In the genomic region with DNA sequence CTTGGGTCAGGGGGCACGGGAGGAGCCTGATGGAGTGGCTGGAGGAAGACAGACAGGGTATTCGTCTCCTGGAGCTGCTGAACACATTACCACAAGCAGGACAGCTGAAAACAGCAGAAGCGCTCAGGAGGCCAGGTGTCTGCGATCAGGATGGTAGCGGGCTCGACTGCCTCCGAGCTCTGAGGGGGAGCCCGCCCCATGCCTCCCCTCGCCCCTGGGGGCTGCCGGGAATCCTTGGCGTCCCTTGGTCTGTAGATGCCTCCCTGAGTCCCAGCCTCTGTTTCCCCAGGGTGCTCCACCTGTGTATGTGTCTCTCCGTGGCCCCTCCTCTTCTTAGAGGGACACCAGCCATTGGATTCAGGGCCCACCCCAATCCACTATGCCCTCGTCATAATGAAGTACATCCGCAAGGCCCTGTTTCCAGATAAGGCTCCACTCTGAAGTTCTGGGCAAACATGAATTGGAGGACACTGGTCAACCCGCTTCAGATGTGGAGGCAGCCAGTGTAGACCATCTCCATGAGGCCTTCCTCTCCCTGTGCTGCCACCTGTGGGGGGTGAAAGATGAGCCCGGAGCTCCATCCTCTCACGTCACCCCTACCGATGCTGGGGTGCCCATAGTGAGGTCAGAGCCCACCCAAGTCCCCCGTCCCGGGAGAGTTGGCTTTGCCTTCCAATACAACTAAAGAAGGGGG, we compare ENCODE assay signal across 22 cellular contexts.
"Had no signal": no experiment of that assay in that cellular context is flagged by ENCODE, and none has a peak within 500 bp of the region (broad histone marks: within the 10 kb centered on the region; RNA-seq: fewer than 3 reads in every experiment).

No MANE protein-coding gene starts in this region.

- H3K9me3 Mint-ChIP-seq: activated naive CD4-positive, alpha-beta T cell treated with anti-CD3 and anti-CD28 coated beads, Interleukin-2, amount 10 ng/mL, durations not matched to agents 7 days and 5 days had no signal

- H3K4me1 ChIP-seq: testis had no signal

- H3K4me3 ChIP-seq: testis, upper lobe of left lung had no signal

- H3K27me3 ChIP-seq: brain microvascular endothelial cell, testis, upper lobe of left lung had no signal

- DNase-seq: activated CD4-positive, alpha-beta T cell treated with anti-CD3 and anti-CD28 coated beads for 4 hours; activated CD4-positive, alpha-beta T cell treated with anti-CD3 and anti-CD28 coated beads, Interleukin-2, amount 50 U/mL, for 48 hours; activated CD4-positive, CD25-positive, alpha-beta regulatory T cell; activated effector memory CD4-positive, alpha-beta T cell treated with Interleukin-2 at 50 U/mL for 16 hours; activated naive CD4-positive, alpha-beta T cell treated with anti-CD3 and anti-CD28 coated beads, Interleukin-2, amount 10 ng/mL, durations not matched to agents 7 days and 5 days; activated T-cell treated with anti-CD3 and anti-CD28 coated beads, Interleukin-2, amount 50 U/mL, for 48 hours; anterior cingulate cortex; brain microvascular endothelial cell; caudate nucleus; dermis blood vessel endothelial cell; effector CD8-positive, alpha-beta T cell; foreskin melanocyte; hypothalamus; midbrain; nucleus accumbens; posterior cingulate gyrus; stimulated activated CD4-positive, alpha-beta T cell treated with anti-CD3 and anti-CD28 coated beads, Interleukin-2, amount 100 ng/mL, for 48 hours; stimulated activated CD8-positive, alpha-beta memory T cell treated with anti-CD3 and anti-CD28 coated beads, Interleukin-4, amount 100 ng/mL, for 48 hours; stimulated activated naive B cell treated with anti-CD40 and anti-IgM and Interleukin-4, amounts not matched to agents 10 μg/mL and 1 μg/mL and 100 μg/mL, for 72 hours; T1000; testis; upper lobe of left lung had no signal

- H3K4me3 Mint-ChIP-seq: activated naive CD4-positive, alpha-beta T cell treated with anti-CD3 and anti-CD28 coated beads, Interleukin-2, amount 10 ng/mL, durations not matched to agents 7 days and 5 days; stimulated activated naive B cell treated with anti-CD40 and anti-IgM and Interleukin-4, amounts not matched to agents 10 μg/mL and 1 μg/mL and 100 μg/mL, for 72 hours had no signal

- H3K27ac ChIP-seq: brain microvascular endothelial cell, testis, upper lobe of left lung had no signal

- H3K27me3 Mint-ChIP-seq: activated naive CD4-positive, alpha-beta T cell treated with anti-CD3 and anti-CD28 coated beads, Interleukin-2, amount 10 ng/mL, durations not matched to agents 7 days and 5 days; stimulated activated naive B cell treated with anti-CD40 and anti-IgM and Interleukin-4, amounts not matched to agents 10 μg/mL and 1 μg/mL and 100 μg/mL, for 72 hours had no signal

- H3K4me1 Mint-ChIP-seq: activated naive CD4-positive, alpha-beta T cell treated with anti-CD3 and anti-CD28 coated beads, Interleukin-2, amount 10 ng/mL, durations not matched to agents 7 days and 5 days had no signal

- ATAC-seq: stimulated activated naive B cell treated with anti-CD40 and anti-IgM and Interleukin-4, amounts not matched to agents 10 μg/mL and 1 μg/mL and 100 μg/mL, for 72 hours had no signal

- H3K27ac Mint-ChIP-seq: activated naive CD4-positive, alpha-beta T cell treated with anti-CD3 and anti-CD28 coated beads, Interleukin-2, amount 10 ng/mL, durations not matched to agents 7 days and 5 days; stimulated activated naive B cell treated with anti-CD40 and anti-IgM and Interleukin-4, amounts not matched to agents 10 μg/mL and 1 μg/mL and 100 μg/mL, for 72 hours had no signal

- H3K36me3 Mint-ChIP-seq: activated naive CD4-positive, alpha-beta T cell treated with anti-CD3 and anti-CD28 coated beads, Interleukin-2, amount 10 ng/mL, durations not matched to agents 7 days and 5 days had no signal

- H3K9me3 ChIP-seq: testis, upper lobe of left lung had no signal
